Comparison of ENCODE assay signal across 18 cellular contexts in genomic region chr9:134168731-134169130, GRCh38. TPM values are rescaled to one million over a fixed set of nuclear protein-coding genes. Genes with fewer than 3 reads are reported as not detected.
DNase-seq lines count a peak whose midpoint lies in the region; ATAC-seq, FAIRE-seq and TF ChIP-seq lines count a peak whose summit lies in the region.
"Had no signal": no experiment of that assay in that cellular context is flagged by ENCODE, and none has a peak within 500 bp of the region (broad histone marks: within the 10 kb centered on the region; RNA-seq: fewer than 3 reads in every experiment).

No MANE protein-coding gene starts in this region.

- BruUV-seq in HepG2 (replicated peaks; lab: Mats Ljungman, UMichigan) = no TSS peak

- FAIRE-seq in HepG2 (lab: Jason Lieb, UNC) = no peak

- no peak for TF ChIP-seq RAD21 in HepG2 (CRISPR knock-in tag; IDR thresholded peaks at IDR 0.05)

- H3K9me3 Mint-ChIP-seq in endodermal cell = peaks cover 13% of the 10 kb centered on the region
- H3K9me3 Mint-ChIP-seq: activated T-helper 17 cell treated with anti-CD3 and anti-CD28 coated beads, Interleukin-2, amount 50 U/mL, for 72 hours had no signal

- H3K4me3 ChIP-seq in HepG2 (replicated peaks in 1 of 3; ENCODE audit: insufficient read depth in 1 of 3, low read depth in 2 of 3, low read length in 3 of 3) = no peak overlapping the region
- no peak overlapping the region for H3K4me3 ChIP-seq in right lobe of liver
- H3K4me3 ChIP-seq in NB4 (ENCODE audit: low read depth, low read length) = no peak overlapping the region
- no peak overlapping the region for H3K4me3 ChIP-seq in endodermal cell (ENCODE audit: low read length)
- no peak overlapping the region for H3K4me3 ChIP-seq in smooth muscle cell
- H3K4me3 ChIP-seq: ascending aorta had no signal

- no peaks in the 10 kb centered on the region; the same call in 1 of the 2 replicates for H3K4me1 ChIP-seq in HepG2 (ENCODE audit: insufficient read depth, low read length)
- peaks cover 0 to 31% (median 10%) of the 10 kb centered on the region in 4 donors for H3K4me1 ChIP-seq in right lobe of liver
- no peaks in the 10 kb centered on the region for H3K4me1 ChIP-seq in endodermal cell (ENCODE audit: control insufficient read depth, insufficient read depth, low read length)
- H3K4me1 ChIP-seq in smooth muscle cell (ENCODE audit: low read depth) = no peaks in the 10 kb centered on the region

- TF ChIP-seq EP300 in HepG2 (IDR thresholded peaks at IDR 0.05; ENCODE audit: low read depth in 2 of 2, low read length in 2 of 2) = no peak
- no peak for TF ChIP-seq EP300 in HepG2 (CRISPR knock-in tag; IDR thresholded peaks at IDR 0.05; ENCODE audit: borderline replicate concordance)

- no peak overlapping the region for H2AFZ ChIP-seq in HepG2 (ENCODE audit: low read length)
- H2AFZ ChIP-seq in smooth muscle cell (ENCODE audit: low read depth) = no peak overlapping the region

- no peak overlapping the region for H3K4me2 ChIP-seq in HepG2 (ENCODE audit: low read depth, low read length)
- H3K4me2 ChIP-seq in smooth muscle cell = no peak overlapping the region

- peak; percentile 53 for TF ChIP-seq CTCF in HepG2 (CRISPR knock-in tag; IDR thresholded peaks at IDR 0.05)
- TF ChIP-seq CTCF in right lobe of liver (IDR thresholded peaks at IDR 0.05) = peak in 1 of 4 donors; percentile 16
- peak; percentile 33 for TF ChIP-seq CTCF in NB4 (IDR thresholded peaks at IDR 0.05; ENCODE audit: low read depth, low read length)
- TF ChIP-seq CTCF in endodermal cell (conservative IDR thresholded peaks at IDR 0.05) = peak; percentile 64
- TF ChIP-seq CTCF in smooth muscle cell (IDR thresholded peaks at IDR 0.05; ENCODE audit: borderline replicate concordance, insufficient read depth, poor library complexity, severe bottlenecking) = peak; percentile 5

- 96% methylated on average over 5 of the region's 5 CpGs for WGBS in HepG2 (ENCODE audit: low lambda C conversion rate)
- WGBS in right lobe of liver (ENCODE audit: insufficient coverage, low coverage, low lambda C conversion rate, missing lambda C conversion rate) = 100% methylated on average over 2 of the region's 5 CpGs
- WGBS in endodermal cell (ENCODE audit: insufficient coverage in 1 of 2, insufficient read length in 1 of 2), 2 experiments = 94% methylated on average over 3 to 5 of the region's 5 CpGs
- 100% methylated on average over 5 of the region's 5 CpGs for WGBS in smooth muscle cell (ENCODE audit: low lambda C conversion rate)

- no peak overlapping the region for H3K27ac Mint-ChIP-seq in endodermal cell
- H3K27ac Mint-ChIP-seq: activated T-helper 17 cell treated with anti-CD3 and anti-CD28 coated beads, Interleukin-2, amount 50 U/mL, for 72 hours had no signal

- intact Hi-C loops in HepG2 (cut with micrococcal nuclease; ENCODE audit: unreplicated experiment) = loop anchor here (5.0 kb wide), 1 partner anchor 1076 kb away; no protein-coding TSS in a partner anchor
- intact Hi-C loops in right lobe of liver (cut with DNase I) = loop anchor here in 1 of 2 donors (5.0 kb wide), 1 partner anchor 274 kb away; no protein-coding TSS in a partner anchor

- H3K27me3 ChIP-seq in HepG2 (ENCODE audit: control insufficient read depth in 1 of 2, insufficient read depth in 2 of 2, low read length in 2 of 2) (peaks cover 0 to 21% of the 10 kb centered on the region in 2 experiments; a peak in 4 of 5 replicates), right lobe of liver (no peaks in the 10 kb centered on the region), endodermal cell (ENCODE audit: control insufficient read depth, insufficient read depth, low read length, poor library complexity, severe bottlenecking) (no peaks in the 10 kb centered on the region), smooth muscle cell (ENCODE audit: low read depth) (no peaks in the 10 kb centered on the region)
- H3K27me3 ChIP-seq: neutrophil had no signal

- H3F3A ChIP-seq in smooth muscle cell (ENCODE audit: low read depth) = no peaks in the 10 kb centered on the region

- no peaks in the 10 kb centered on the region for H3K4me1 Mint-ChIP-seq in endodermal cell

- H3K36me3 ChIP-seq in HepG2 (replicated peaks in 1 of 2; ENCODE audit: control insufficient read depth in 1 of 2, insufficient read depth in 2 of 2, low read length in 2 of 2) (no peaks in the 10 kb centered on the region), right lobe of liver (no peaks in the 10 kb centered on the region), endodermal cell (ENCODE audit: control insufficient read depth, insufficient read depth, low read length) (no peaks in the 10 kb centered on the region), smooth muscle cell (ENCODE audit: low read depth) (no peaks in the 10 kb centered on the region)
- H3K36me3 ChIP-seq: ascending aorta, neutrophil had no signal

- TF ChIP-seq POLR2A in HepG2 (IDR thresholded peaks at IDR 0.05; ENCODE audit: insufficient read depth in 1 of 2, low read depth in 2 of 2, low read length in 2 of 2) (no peak), right lobe of liver (IDR thresholded peaks at IDR 0.05) (no peak), NB4 (IDR thresholded peaks at IDR 0.05; ENCODE audit: extremely low read depth, insufficient read length) (no peak)

- no peaks in the 10 kb centered on the region for H3K27me3 Mint-ChIP-seq in endodermal cell (ENCODE audit: insufficient read depth)
- H3K27me3 Mint-ChIP-seq: activated T-helper 17 cell treated with anti-CD3 and anti-CD28 coated beads, Interleukin-2, amount 50 U/mL, for 72 hours had no signal

- no peak for ATAC-seq in HepG2
- ATAC-seq in right lobe of liver = no peak
- no peak for ATAC-seq in HG03469 (IDR thresholded peaks at IDR 0.05; ENCODE audit: unreplicated experiment)
- no peak for ATAC-seq in GM18498 (IDR thresholded peaks at IDR 0.05; ENCODE audit: unreplicated experiment)
- ATAC-seq: activated T-helper 17 cell treated with anti-CD3 and anti-CD28 coated beads, Interleukin-2, amount 50 U/mL, for 72 hours had no signal

- in situ Hi-C loops in HepG2 (cut with HindIII; ENCODE audit: extremely low pct_ligation_motif_present, low pct_unique_long_range_greater_than_20kb) = loop anchor here (5.0 to 10.0 kb wide), 2 partner anchors 156 to 274 kb away; partner anchors contain the start of gene RXRA

- H3K79me2 ChIP-seq in HepG2 (ENCODE audit: insufficient read depth, low read length) (no peaks in the 10 kb centered on the region), smooth muscle cell (ENCODE audit: low read depth) (no peaks in the 10 kb centered on the region)

- H4K20me1 ChIP-seq in HepG2 (ENCODE audit: insufficient read depth, low read length) = no peaks in the 10 kb centered on the region
- no peaks in the 10 kb centered on the region for H4K20me1 ChIP-seq in smooth muscle cell (ENCODE audit: low read depth)

- no peak overlapping the region for H3K9ac ChIP-seq in HepG2 (ENCODE audit: insufficient read depth, low read depth, low read length)
- H3K9ac ChIP-seq in endodermal cell (ENCODE audit: extremely low read depth, low read length, poor library complexity, severe bottlenecking) = no peak overlapping the region
- no peak overlapping the region for H3K9ac ChIP-seq in smooth muscle cell (ENCODE audit: low read depth)

- H3K9me3 ChIP-seq in HepG2 (ENCODE audit: low read length) (no peaks in the 10 kb centered on the region), right lobe of liver (no peaks in the 10 kb centered on the region), endodermal cell (ENCODE audit: control insufficient read depth, low read length) (no peaks in the 10 kb centered on the region), smooth muscle cell (replicated peaks; ENCODE audit: low read depth) (no peaks in the 10 kb centered on the region)
- H3K9me3 ChIP-seq: neutrophil had no signal

- DNase-seq in HepG2 (ENCODE audit: low spot score) = peak; percentile 17
- no peak for DNase-seq in right lobe of liver
- DNase-seq in NB4 (ENCODE audit: low read depth) = peak; percentile 55
- peak; percentile 81 for DNase-seq in endodermal cell
- DNase-seq in smooth muscle cell (lab: John Stamatoyannopoulos, UW; ENCODE audit: unreplicated experiment) = no peak
- no peak for DNase-seq in NCI-H774 (lab: John Stamatoyannopoulos, UW)
- DNase-seq: activated CD4-positive, alpha-beta T cell treated with anti-CD3 and anti-CD28 coated beads, Interleukin-2, amount 50 U/mL, for 1 hour; Calu3; effector CD4-positive, alpha-beta T cell; H7; NCI-H187; Right ventricle myocardium superior had no signal

- no peak overlapping the region for H3K4me3 Mint-ChIP-seq in endodermal cell
- H3K4me3 Mint-ChIP-seq: activated T-helper 17 cell treated with anti-CD3 and anti-CD28 coated beads, Interleukin-2, amount 50 U/mL, for 72 hours had no signal

- CTCF ChIA-PET in HepG2 (lab: Yijun Ruan, JAX; ENCODE audit: low intra/inter-chr PET ratio, low total read pairs) = no interaction called here

- H3K27ac ChIP-seq in HepG2 (ENCODE audit: extremely low read length, insufficient read depth, low read length) = no peak overlapping the region
- H3K27ac ChIP-seq in right lobe of liver = peak overlapping the region in 1 of 3 donors; percentile 41
- no peak overlapping the region for H3K27ac ChIP-seq in endodermal cell (ENCODE audit: low read depth, low read length)
- H3K27ac ChIP-seq in smooth muscle cell (ENCODE audit: low read depth) = no peak overlapping the region
- H3K27ac ChIP-seq: ascending aorta, neutrophil had no signal

- POLR2A ChIA-PET in HepG2 (lab: Yijun Ruan, JAX) = interaction anchor here (0.7 to 3.6 kb wide), 2 partner anchors 44 to 160 kb away, joined by 4 to 13 read pairs; no protein-coding TSS in a partner anchor

- peaks cover 5% of the 10 kb centered on the region for H3K36me3 Mint-ChIP-seq in endodermal cell (ENCODE audit: low read depth)

RNA-seq across cellular contexts. Expression of gene RNU6ATAC, which starts 4.4 kb away (rescaled TPM):
- total RNA-seq in HepG2 (2016; rRNA removed; fragmentation: Illumina TruSeq; extraction: Trizol) (894 TPM in 1 of 2 replicates, not detected in the other), right lobe of liver (10 to 100 TPM in 4 of 6 experiments, not detected in 2; 17.4 to 91.1 (median 42.6) TPM), endodermal cell (100 to 1,000 TPM; 115 to 156 TPM), smooth muscle cell (not detected in 2 replicates)
- 12,614 and 12,724 TPM in 2 replicates for total RNA-seq in HepG2 (2016; cell fraction: cytosol; rRNA removed; fragmentation: Illumina TruSeq; extraction: Trizol; ENCODE audit: low read depth)
- 82.4 and 810 TPM in 2 replicates for total RNA-seq in HepG2 (2016; cell fraction: insoluble cytoplasmic fraction; rRNA removed; fragmentation: Illumina TruSeq; extraction: Trizol)
- total RNA-seq in HepG2 (2016; cell fraction: membrane; rRNA removed; fragmentation: Illumina TruSeq; extraction: Trizol) = 600 and 628 TPM in 2 replicates
- total RNA-seq in HepG2 (2016; cell fraction: nucleus; rRNA removed; fragmentation: Illumina TruSeq; extraction: Trizol) = 1,443 and 1,712 TPM in 2 replicates
- polyA plus RNA-seq in HepG2 (2011; rRNA removed) (not detected in 2 replicates), smooth muscle cell (not detected in 2 replicates)
- not detected in 2 replicates for polyA plus RNA-seq in HepG2 (2011; cell fraction: cytosol; rRNA removed)
- not detected in 2 replicates for polyA plus RNA-seq in HepG2 (2011; cell fraction: nucleus; rRNA removed)
- polyA plus RNA-seq in HepG2 (2012) = not detected in 2 replicates
- 76.0 TPM in 1 of 2 replicates, not detected in the other for polyA plus RNA-seq in HepG2 (2016; cell fraction: cytosol; fragmentation: Illumina TruSeq; extraction: Trizol; ENCODE audit: low read depth)
- polyA plus RNA-seq in HepG2 (2016; cell fraction: insoluble cytoplasmic fraction; fragmentation: Illumina TruSeq; extraction: Trizol; ENCODE audit: low read depth) = not detected in 2 replicates
- not detected in 2 replicates for polyA plus RNA-seq in HepG2 (2016; cell fraction: membrane; fragmentation: Illumina TruSeq; extraction: Trizol; ENCODE audit: low read depth)
- not detected in 2 replicates for polyA plus RNA-seq in HepG2 (2016; cell fraction: nucleus; fragmentation: Illumina TruSeq; extraction: Trizol; ENCODE audit: insufficient read depth, low read depth)
- polyA minus RNA-seq in HepG2 (2011; rRNA and poly(A)+ RNA removed; ENCODE audit: low replicate concordance) = under 0.01 TPM in 2 replicates
- 1,413 and 1,463 TPM in 2 replicates for polyA minus RNA-seq in HepG2 (2011; cell fraction: cytosol; rRNA and poly(A)+ RNA removed)
- under 0.01 TPM in 1 of 2 replicates, not detected in the other for polyA minus RNA-seq in HepG2 (2011; cell fraction: nucleus; rRNA and poly(A)+ RNA removed)
- polyA plus RNA-seq in endodermal cell (2013, experiment 1 of 2) = 17,848 TPM
- polyA plus RNA-seq in endodermal cell (2013, experiment 2 of 2) = 19,941 TPM
- total RNA-seq: ascending aorta, H7, subcutaneous adipose tissue had no signal

RNA-seq across cellular contexts. Expression of gene WDR5, which starts 32.8 kb away (rescaled TPM):
- total RNA-seq in HepG2 (2016; rRNA removed; fragmentation: Illumina TruSeq; extraction: Trizol) (31.6 and 34.3 TPM in 2 replicates), right lobe of liver (10 to 100 TPM; 16.6 to 24.0 (median 19.9) TPM), endodermal cell (10 to 100 TPM; 53.8 to 57.2 TPM), smooth muscle cell (8.9 and 9.8 TPM in 2 replicates)
- total RNA-seq in HepG2 (2016; cell fraction: cytosol; rRNA removed; fragmentation: Illumina TruSeq; extraction: Trizol; ENCODE audit: low read depth) = 25.8 and 28.6 TPM in 2 replicates
- 24.3 and 33.8 TPM in 2 replicates for total RNA-seq in HepG2 (2016; cell fraction: insoluble cytoplasmic fraction; rRNA removed; fragmentation: Illumina TruSeq; extraction: Trizol)
- 46.4 and 51.5 TPM in 2 replicates for total RNA-seq in HepG2 (2016; cell fraction: membrane; rRNA removed; fragmentation: Illumina TruSeq; extraction: Trizol)
- 25.3 and 27.9 TPM in 2 replicates for total RNA-seq in HepG2 (2016; cell fraction: nucleus; rRNA removed; fragmentation: Illumina TruSeq; extraction: Trizol)
- polyA plus RNA-seq in HepG2 (2011; rRNA removed) (34.3 and 39.8 TPM in 2 replicates), smooth muscle cell (15.7 and 16.3 TPM in 2 replicates)
- polyA plus RNA-seq in HepG2 (2011; cell fraction: cytosol; rRNA removed) = 37.7 and 41.2 TPM in 2 replicates
- 91.6 and 97.0 TPM in 2 replicates for polyA plus RNA-seq in HepG2 (2011; cell fraction: nucleus; rRNA removed)
- polyA plus RNA-seq in HepG2 (2012) = 39.5 and 43.5 TPM in 2 replicates
- polyA plus RNA-seq in HepG2 (2016; cell fraction: cytosol; fragmentation: Illumina TruSeq; extraction: Trizol; ENCODE audit: low read depth) = 48.0 and 58.0 TPM in 2 replicates
- polyA plus RNA-seq in HepG2 (2016; cell fraction: insoluble cytoplasmic fraction; fragmentation: Illumina TruSeq; extraction: Trizol; ENCODE audit: low read depth) = 39.5 and 47.9 TPM in 2 replicates
- 63.7 TPM in 2 replicates for polyA plus RNA-seq in HepG2 (2016; cell fraction: membrane; fragmentation: Illumina TruSeq; extraction: Trizol; ENCODE audit: low read depth)
- 58.1 and 61.1 TPM in 2 replicates for polyA plus RNA-seq in HepG2 (2016; cell fraction: nucleus; fragmentation: Illumina TruSeq; extraction: Trizol; ENCODE audit: insufficient read depth, low read depth)
- 23.7 and 57.9 TPM in 2 replicates for polyA minus RNA-seq in HepG2 (2011; rRNA and poly(A)+ RNA removed; ENCODE audit: low replicate concordance)
- 18.7 and 21.8 TPM in 2 replicates for polyA minus RNA-seq in HepG2 (2011; cell fraction: cytosol; rRNA and poly(A)+ RNA removed)
- polyA minus RNA-seq in HepG2 (2011; cell fraction: nucleus; rRNA and poly(A)+ RNA removed) = 35.8 and 44.5 TPM in 2 replicates
- polyA plus RNA-seq in endodermal cell (2013, experiment 1 of 2) = 41.9 TPM
- 36.8 TPM for polyA plus RNA-seq in endodermal cell (2013, experiment 2 of 2)

Comparison
In these comparisons a context has a peak if more than half of its experiments do, and no peak if none do; other contexts are left out.
1. DNase-seq: peak in HepG2 (single experiment), NB4 (single experiment) and endodermal cell (single experiment); none in right lobe of liver (0 of 3), smooth muscle cell (single experiment) and NCI-H774 (single experiment).